8 cellular contexts compared by ENCODE assay signal in genomic region chr19:7868671-7869452, GRCh38. TPM values are rescaled to one million over a fixed set of nuclear protein-coding genes. Genes with fewer than 3 reads are reported as not detected.
DNase-seq lines count a peak whose midpoint lies in the region; ATAC-seq and TF ChIP-seq lines count a peak whose summit lies in the region.

No MANE protein-coding gene starts in this region.

- H3K9me3 ChIP-seq in DND-41 (ENCODE audit: insufficient read depth, low read length, severe bottlenecking), result no peaks in the 10 kb centered on the region
- H3K9me3 ChIP-seq in liver (ENCODE audit: control insufficient read depth in 4 of 4, low read length in 3 of 4), result no peaks in the 10 kb centered on the region

- H3K36me3 ChIP-seq in DND-41 (ENCODE audit: insufficient read depth, low read length), result no peaks in the 10 kb centered on the region
- H3K36me3 ChIP-seq in liver (ENCODE audit: control insufficient read depth in 4 of 4, insufficient read depth in 3 of 4, low read depth in 1 of 4, low read length in 3 of 4), result peaks cover 0 to 1% (median 0%) of the 10 kb centered on the region in 4 donors

- H3K4me2 ChIP-seq in DND-41 (ENCODE audit: insufficient read depth, low read length), result peak overlapping the region; percentile 93

- H3K27ac ChIP-seq in DND-41 (ENCODE audit: low read length), result peak overlapping the region; percentile 62
- peak overlapping the region in 1 of 2 donors; percentile 41 for H3K27ac ChIP-seq in liver (ENCODE audit: low read depth in 1 of 2, low read length in 2 of 2)

- ATAC-seq in DND-41 (ENCODE audit: insufficient read depth, low read depth) (peak; percentile 78), GM21723 (IDR thresholded peaks at IDR 0.05; ENCODE audit: unreplicated experiment) (peak; percentile 67)

- H3K4me3 ChIP-seq in DND-41 (ENCODE audit: low read depth in 1 of 2, low read length in 2 of 2) (peak overlapping the region; percentile 1 to 60; a peak in 3 of 4 replicates), liver (ENCODE audit: low read depth in 1 of 3, low read length in 3 of 3) (peak overlapping the region in 2 of 3 donors; percentile 47 to 49)

- H3K4me1 ChIP-seq in DND-41 (ENCODE audit: insufficient read depth, low read length) (peaks cover 28% of the 10 kb centered on the region), liver (ENCODE audit: control insufficient read depth in 4 of 4, insufficient read depth in 4 of 4, low read length in 3 of 4) (peaks cover 9 to 32% (median 12%) of the 10 kb centered on the region in 4 donors)

- TF ChIP-seq CTCF in DND-41 (IDR thresholded peaks at IDR 0.05; ENCODE audit: borderline replicate concordance, extremely low read depth, low read length, poor library complexity, severe bottlenecking), result peak; percentile 87
- TF ChIP-seq CTCF in liver (IDR thresholded peaks at IDR 0.05; ENCODE audit: low read depth, low read length, missing input control), result peak; percentile 65

- DNase-seq in DND-41, result peak; percentile 84
- DNase-seq in KG1 (lab: John Stamatoyannopoulos, UW), result peak; percentile 77
- DNase-seq in activated CD4-positive, CD25-positive, alpha-beta regulatory T cell treated with anti-CD3 and anti-CD28 coated beads, Interleukin-2, amount 50 U/mL, for 16 hours (ENCODE audit: low read depth, low spot score), result peak; percentile 53
- peak; percentile 82 for DNase-seq in cerebellar cortex (ENCODE audit: low spot score)
- DNase-seq in stimulated activated CD4-positive, alpha-beta T cell treated with anti-CD3 and anti-CD28 coated beads, Interleukin-4, amount 100 ng/mL, for 4 hours, result peak; percentile 81
- DNase-seq in SW 1271 (lab: John Stamatoyannopoulos, UW), result no peak

- peak overlapping the region; percentile 56 for H3K9ac ChIP-seq in DND-41 (ENCODE audit: low read depth, low read length)
- no peak overlapping the region for H3K9ac ChIP-seq in liver (ENCODE audit: low read depth in 1 of 2, low read length in 2 of 2)

- peak overlapping the region; percentile 80 for H2AFZ ChIP-seq in DND-41 (ENCODE audit: low read depth, low read length)

- H4K20me1 ChIP-seq in DND-41 (ENCODE audit: insufficient read depth, low read length), result 0 out of 2 replicates have a peak, but pooled peaks cover 9% of the 10 kb centered on the region

- no peaks in the 10 kb centered on the region for H3K79me2 ChIP-seq in DND-41 (ENCODE audit: insufficient read depth, low read length)

- TF ChIP-seq RAD21 in liver (IDR thresholded peaks at IDR 0.05), result no peak

- WGBS in liver, result 2% methylated on average over 67 of the region's 67 CpGs

- H3K27me3 ChIP-seq in DND-41 (ENCODE audit: insufficient read depth, low read length, poor library complexity) (no peaks in the 10 kb centered on the region), liver (ENCODE audit: control insufficient read depth in 4 of 4, insufficient read depth in 4 of 4, low read length in 3 of 4) (peaks cover 0 to 7% (median 5%) of the 10 kb centered on the region in 4 donors)

TF ChIP-seq in liver, 16 proteins besides CTCF, POLR2A, EP300 and RAD21:
- TF ChIP-seq SP1 (IDR thresholded peaks at IDR 0.05), result peak; percentile 21
- no peak for TF ChIP-seq RXRA (IDR thresholded peaks at IDR 0.05)

RNA-seq across cellular contexts. Expression of gene PRR36, which starts 5.3 kb away (rescaled TPM):
- total RNA-seq in liver, result not detected
- under 1 TPM; 0.02 to 0.03 TPM for polyA plus RNA-seq in liver

RNA-seq across cellular contexts. Expression of gene LRRC8E, which starts 19.4 kb away (rescaled TPM):
- total RNA-seq in liver, result 1 to 10 TPM; 1.8 to 3.3 TPM
- 1 to 10 TPM in 1 of 2 donors, not detected in 1; 2.4 TPM for polyA plus RNA-seq in liver

RNA-seq across cellular contexts. Expression of gene MAP2K7, which starts 34.8 kb away (rescaled TPM):
- total RNA-seq in liver, result 10 to 100 TPM in 1 of 2 donors, 1 to 10 TPM in 1; 9.4 to 11.7 TPM
- 1 to 10 TPM; 3.0 to 9.7 TPM for polyA plus RNA-seq in liver

RNA-seq across cellular contexts. Expression of gene EVI5L, which starts 38.8 kb away (rescaled TPM):
- total RNA-seq in liver, result 1 to 10 TPM; 4.2 to 4.7 TPM
- polyA plus RNA-seq in liver, result 1 to 10 TPM; 1.4 to 5.0 TPM

RNA-seq across cellular contexts. Expression of gene TGFBR3L, which starts 45.8 kb away (rescaled TPM):
- 1 to 10 TPM in 1 of 2 donors, not detected in 1; 2.5 TPM for total RNA-seq in liver
- under 1 TPM; 0.32 to 0.36 TPM for polyA plus RNA-seq in liver

Comparison
In these comparisons a context has a peak if more than half of its experiments do, and no peak if none do; other contexts are left out.
1. DNase-seq: peak in DND-41 (single experiment), KG1 (single experiment), activated CD4-positive, CD25-positive, alpha-beta regulatory T cell treated with anti-CD3 and anti-CD28 coated beads, Interleukin-2, amount 50 U/mL, for 16 hours (single experiment), cerebellar cortex (single experiment) and stimulated activated CD4-positive, alpha-beta T cell treated with anti-CD3 and anti-CD28 coated beads, Interleukin-4, amount 100 ng/mL, for 4 hours (2 of 2); none in SW 1271 (0 of 2).